Comparison of ENCODE assay signal across 15 cellular contexts in genomic region chr11:107606122-107606521, GRCh38. TPM values are rescaled to one million over a fixed set of nuclear protein-coding genes. Genes with fewer than 3 reads are reported as not detected.
DNase-seq lines count a peak whose midpoint lies in the region; ATAC-seq and TF ChIP-seq lines count a peak whose summit lies in the region.
"Had no signal": no experiment of that assay in that cellular context is flagged by ENCODE, and none has a peak within 500 bp of the region (broad histone marks: within the 10 kb centered on the region; RNA-seq: fewer than 3 reads in every experiment).

No MANE protein-coding gene starts in this region.

- no peaks in the 10 kb centered on the region for H3K79me1 ChIP-seq in IMR-90 (ENCODE audit: low read depth in 1 of 2, low read length in 2 of 2)

- H3K4me2 ChIP-seq in SK-N-SH (no peak overlapping the region), IMR-90 (ENCODE audit: low read depth, low read length) (no peak overlapping the region)

- H3K4me1 ChIP-seq in SK-N-SH (ENCODE audit: control insufficient read depth in 1 of 2, insufficient read depth in 2 of 2, low read depth in 1 of 2, low read length in 1 of 2) (no peaks in the 10 kb centered on the region), IMR-90 (ENCODE audit: control insufficient read depth, insufficient read depth, low read length) (no peaks in the 10 kb centered on the region)
- H3K4me1 ChIP-seq: body of pancreas, prostate gland, SJSA1 had no signal

- TF ChIP-seq CTCF in SK-N-SH (IDR thresholded peaks at IDR 0.05) (no peak), IMR-90 (conservative IDR thresholded peaks at IDR 0.05; ENCODE audit: low read depth, low read length) (0 out of 2 replicates have a peak, but pooled peaks have one; percentile 8), astrocyte of the spinal cord (IDR thresholded peaks at IDR 0.05; ENCODE audit: low read depth, low read length) (peak; percentile 21), retinal pigment epithelial cell (conservative IDR thresholded peaks at IDR 0.05; ENCODE audit: low read depth, low read length) (peak; percentile 17)

- TF ChIP-seq EP300 in SK-N-SH (IDR thresholded peaks at IDR 0.05; ENCODE audit: borderline replicate concordance in 1 of 2, low read depth in 1 of 2, low read length in 1 of 2), result no peak

- H3K9me3 ChIP-seq in SK-N-SH (no peaks in the 10 kb centered on the region), IMR-90 (ENCODE audit: control insufficient read depth, insufficient read depth, low read length) (no peaks in the 10 kb centered on the region)
- H3K9me3 ChIP-seq: body of pancreas, prostate gland, SJSA1 had no signal

- H4K5ac ChIP-seq in IMR-90 (ENCODE audit: low read depth, low read length), result no peak overlapping the region

- DNase-seq in SK-N-SH (peak; percentile 5), IMR-90 (no peak), astrocyte of the spinal cord (ENCODE audit: low read depth, low spot score) (no peak), retinal pigment epithelial cell (ENCODE audit: low read depth) (no peak), MV-4-11 (lab: John Stamatoyannopoulos, UW) (no peak)
- DNase-seq in stimulated activated CD8-positive, alpha-beta memory T cell treated with anti-CD3 and anti-CD28 coated beads, Interleukin-4, amount 100 ng/mL, for 48 hours, result no peak
- no peak for DNase-seq in naive thymus-derived CD8-positive, alpha-beta T cell
- DNase-seq: activated gamma-delta T cell; body of pancreas; DMS153; effector memory CD4-positive, alpha-beta T cell; NCI-H2029 had no signal

- no peak overlapping the region for H3K4me3 ChIP-seq in SK-N-SH (ENCODE audit: low read depth in 2 of 2, low read length in 1 of 2)
- H3K4me3 ChIP-seq in IMR-90 (ENCODE audit: insufficient read depth, low read depth, low read length), result no peak overlapping the region
- no peak overlapping the region for H3K4me3 ChIP-seq in astrocyte of the spinal cord (ENCODE audit: low read depth, low read length)
- no peak overlapping the region for H3K4me3 ChIP-seq in retinal pigment epithelial cell (ENCODE audit: low read length)
- H3K4me3 ChIP-seq: body of pancreas, prostate gland, SJSA1 had no signal

- intact Hi-C loops in IMR-90 (cut with micrococcal nuclease), result loop anchor here (5.0 kb wide), 1 partner anchor 56 kb away; no protein-coding TSS in a partner anchor

- no peak overlapping the region for H2BK120ac ChIP-seq in IMR-90 (ENCODE audit: low read depth, low read length)

- H3K9me3 Mint-ChIP-seq in naive thymus-derived CD8-positive, alpha-beta T cell, result no peaks in the 10 kb centered on the region

- peaks cover 37% of the 10 kb centered on the region; the same call in 1 of the 2 replicates for H3K27me3 ChIP-seq in SK-N-SH (ENCODE audit: insufficient read depth)
- peaks cover 10% of the 10 kb centered on the region; the same call in 1 of the 2 replicates for H3K27me3 ChIP-seq in IMR-90 (ENCODE audit: control insufficient read depth, insufficient read depth, low read length)
- H3K27me3 ChIP-seq: body of pancreas, SJSA1 had no signal

- dilution Hi-C loops in IMR-90 (cut with HindIII; ENCODE audit: low sequenced_read_pairs, unreplicated experiment), result no loop called here

- no peak overlapping the region for H3K4me3 Mint-ChIP-seq in naive thymus-derived CD8-positive, alpha-beta T cell

- BruUV-seq in IMR-90 (replicated peaks; lab: Mats Ljungman, UMichigan), result no TSS peak

- WGBS in SK-N-SH (ENCODE audit: low lambda C conversion rate), result 0% methylated on average over 2 of the region's 3 CpGs
- no CpG with 5 or more reads among the region's 3 CpGs for WGBS in IMR-90 (ENCODE audit: extremely low coverage in 2 of 2, insufficient read length in 1 of 2), 2 experiments

- H3K27ac ChIP-seq in SK-N-SH (ENCODE audit: low read depth in 2 of 2, low read length in 1 of 2) (no peak overlapping the region), IMR-90 (ENCODE audit: insufficient read depth, low read length) (no peak overlapping the region)
- H3K27ac ChIP-seq: body of pancreas, prostate gland, SJSA1 had no signal

- in situ Hi-C loops in IMR-90 (cut with MboI; ENCODE audit: low sequenced_read_pairs), result no loop called here
- in situ Hi-C loops in astrocyte of the spinal cord (cut with HindIII; ENCODE audit: low sequenced_read_pairs), result no loop called here

- POLR2A ChIA-PET in SK-N-SH (lab: Yijun Ruan, JAX), result no interaction called here
- POLR2A ChIA-PET in IMR-90 (lab: Charles Lee; ENCODE audit: unreplicated experiment), result interaction anchor here (0.5 to 1.1 kb wide), 2 partner anchors 42 to 64 kb away, joined by 3 to 4 read pairs; no protein-coding TSS in a partner anchor
- POLR2A ChIA-PET in naive thymus-derived CD8-positive, alpha-beta T cell (lab: Charles Lee), result no interaction called here

- H2BK5ac ChIP-seq in IMR-90 (ENCODE audit: low read depth, low read length, poor library complexity, severe bottlenecking), result no peak overlapping the region

- H4K20me1 ChIP-seq in SK-N-SH (ENCODE audit: insufficient read depth) (no peaks in the 10 kb centered on the region), IMR-90 (ENCODE audit: insufficient read depth, low read length) (no peaks in the 10 kb centered on the region)

- H3K9ac ChIP-seq in SK-N-SH, result no peak overlapping the region
- no peak overlapping the region for H3K9ac ChIP-seq in IMR-90 (ENCODE audit: low read depth, low read length)

- H2BK15ac ChIP-seq in IMR-90 (ENCODE audit: low read depth, low read length), result no peak overlapping the region

- H3K36me3 Mint-ChIP-seq in naive thymus-derived CD8-positive, alpha-beta T cell, result no peaks in the 10 kb centered on the region

- H3K27me3 Mint-ChIP-seq in naive thymus-derived CD8-positive, alpha-beta T cell, result peaks cover 31 to 77% (median 51%) of the 10 kb centered on the region in 5 donors

- no peak overlapping the region for H3K27ac Mint-ChIP-seq in naive thymus-derived CD8-positive, alpha-beta T cell

- no peak; the same call in 2 of the 3 replicates for ATAC-seq in SK-N-SH treated with all-trans-retinoic acid at 6 μM for 48 hours
- ATAC-seq in IMR-90 (ENCODE audit: low read depth), result no peak
- no peak for ATAC-seq in naive thymus-derived CD8-positive, alpha-beta T cell
- ATAC-seq: body of pancreas had no signal

- CTCF ChIA-PET in SK-N-SH (lab: Yijun Ruan, JAX) (interaction anchor here (0.6 to 2.3 kb wide), 4 partner anchors 10 to 83 kb away, joined by 3 to 6 read pairs (median 4); no protein-coding TSS in a partner anchor), IMR-90 (lab: Yijun Ruan, JAX) (interaction anchor here (0.8 to 1.1 kb wide), 2 partner anchors 10 to 13 kb away, joined by 3 to 4 read pairs; no protein-coding TSS in a partner anchor)

- no peak for TF ChIP-seq POLR2A in IMR-90 (IDR thresholded peaks at IDR 0.05; ENCODE audit: low read depth, low read length)

- no peaks in the 10 kb centered on the region for H3K9me1 ChIP-seq in IMR-90 (ENCODE audit: insufficient read depth, low read length)

- no peak overlapping the region for H4K91ac ChIP-seq in IMR-90 (ENCODE audit: insufficient read depth, low read depth, low read length)

- no peak overlapping the region for H3K23ac ChIP-seq in IMR-90 (ENCODE audit: low read depth, low read length)

- no peak overlapping the region for H2BK20ac ChIP-seq in IMR-90 (ENCODE audit: low read depth, low read length)

- no peak overlapping the region for H3K14ac ChIP-seq in IMR-90 (replicated peaks; ENCODE audit: low read depth, low read length)

- H3K79me2 ChIP-seq in SK-N-SH (ENCODE audit: insufficient read depth), result no peaks in the 10 kb centered on the region

- H3K4ac ChIP-seq in IMR-90 (ENCODE audit: low read depth, low read length), result no peak overlapping the region

- H3F3A ChIP-seq in SK-N-SH (replicated peaks; ENCODE audit: insufficient read depth), result no peaks in the 10 kb centered on the region

- H4K8ac ChIP-seq in IMR-90 (ENCODE audit: low read depth in 2 of 2, low read length in 2 of 2), result no peak overlapping the region

- H2AK5ac ChIP-seq in IMR-90 (ENCODE audit: low read depth, low read length), result no peak overlapping the region

- H2AFZ ChIP-seq in SK-N-SH (ENCODE audit: low read depth) (no peak overlapping the region), IMR-90 (replicated peaks; ENCODE audit: low read length, poor library complexity) (peak overlapping the region; percentile 47)

- TF ChIP-seq RAD21 in SK-N-SH (IDR thresholded peaks at IDR 0.05; ENCODE audit: low read length), result no peak; the same call in 1 of the 2 replicates
- no peak for TF ChIP-seq RAD21 in IMR-90 (IDR thresholded peaks at IDR 0.05; ENCODE audit: low read length)

- no peaks in the 10 kb centered on the region for H3K4me1 Mint-ChIP-seq in naive thymus-derived CD8-positive, alpha-beta T cell

- no peak overlapping the region for H3K18ac ChIP-seq in IMR-90 (ENCODE audit: low read depth, low read length)

- H2AK9ac ChIP-seq in IMR-90 (replicated peaks; ENCODE audit: low read depth, low read length, poor library complexity), result no peak overlapping the region

- H3K56ac ChIP-seq in IMR-90 (ENCODE audit: extremely low read depth, insufficient read depth, low read length), result no peak overlapping the region

- no peaks in the 10 kb centered on the region for H3K36me3 ChIP-seq in SK-N-SH (replicated peaks in 1 of 2; ENCODE audit: control insufficient read depth in 1 of 2, insufficient read depth in 2 of 2, low read length in 1 of 2)
- H3K36me3 ChIP-seq in IMR-90 (ENCODE audit: control insufficient read depth, insufficient read depth, low read length), result no peaks in the 10 kb centered on the region
- H3K36me3 ChIP-seq: prostate gland, SJSA1 had no signal

- no peaks in the 10 kb centered on the region for H3K9me2 ChIP-seq in SK-N-SH

TF ChIP-seq in SK-N-SH treated with all-trans-retinoic acid at 6 μM for 48 hours, 23 proteins besides CTCF, POLR2A, EP300 and RAD21 (continues in another document):
- TF ChIP-seq ESRRG (CRISPR knock-in tag; IDR thresholded peaks at IDR 0.05), result no peak

TF ChIP-seq in IMR-90, 13 proteins besides CTCF, POLR2A, EP300 and RAD21 (continues in another document):
- no peak for TF ChIP-seq CHD1 (IDR thresholded peaks at IDR 0.05; ENCODE audit: low read depth, low read length)

RNA-seq across cellular contexts. Expression of gene ELMOD1, which starts 15.2 kb away (rescaled TPM):
- polyA plus RNA-seq in SK-N-SH (2012; rRNA removed), result not detected in 2 replicates
- polyA plus RNA-seq in SK-N-SH (2012; cell fraction: cytosol; rRNA removed), result 0.03 and 0.06 TPM in 2 replicates
- polyA plus RNA-seq in SK-N-SH (2012; cell fraction: nucleus; rRNA removed), result 0.06 TPM in 1 of 2 replicates, not detected in the other
- total RNA-seq in IMR-90 (2012; rRNA removed), result 0.18 and 0.28 TPM in 2 replicates
- polyA plus RNA-seq in IMR-90 (2012; rRNA removed), result 0.22 and 0.29 TPM in 2 replicates
- polyA plus RNA-seq in IMR-90 (2012; cell fraction: cytosol; rRNA removed), result 0.09 and 0.11 TPM in 2 replicates
- 0.09 and 0.61 TPM in 2 replicates for polyA plus RNA-seq in IMR-90 (2012; cell fraction: nucleus; rRNA removed; ENCODE audit: low replicate concordance)
- total RNA-seq in naive thymus-derived CD8-positive, alpha-beta T cell, result not detected
- not detected for polyA plus RNA-seq in naive thymus-derived CD8-positive, alpha-beta T cell
- total RNA-seq: body of pancreas had no signal

RNA-seq across cellular contexts. Expression of gene ALKBH8, which starts 40.6 kb away (rescaled TPM):
- polyA plus RNA-seq in SK-N-SH (2012; rRNA removed) (2.4 and 3.5 TPM in 2 replicates), IMR-90 (2012; rRNA removed) (2.4 and 3.0 TPM in 2 replicates)
- 4.0 and 4.1 TPM in 2 replicates for polyA plus RNA-seq in SK-N-SH (2012; cell fraction: cytosol; rRNA removed)
- polyA plus RNA-seq in SK-N-SH (2012; cell fraction: nucleus; rRNA removed), result 1.9 and 4.6 TPM in 2 replicates
- 6.6 and 12.5 TPM in 2 replicates for total RNA-seq in IMR-90 (2012; rRNA removed)
- 0.44 and 0.47 TPM in 2 replicates for polyA plus RNA-seq in IMR-90 (2012; cell fraction: cytosol; rRNA removed)
- polyA plus RNA-seq in IMR-90 (2012; cell fraction: nucleus; rRNA removed; ENCODE audit: low replicate concordance), result 0.64 and 3.9 TPM in 2 replicates
- total RNA-seq in naive thymus-derived CD8-positive, alpha-beta T cell, result 10 to 100 TPM; 18.1 to 18.2 TPM
- polyA plus RNA-seq in naive thymus-derived CD8-positive, alpha-beta T cell, result 10 to 100 TPM in 2 of 3 donors, 1 to 10 TPM in 1; 6.1 to 11.9 (median 10.9) TPM
